8 cellular contexts compared by ENCODE assay signal in genomic region chr2:106885981-106886915, GRCh38. TPM values are rescaled to one million over a fixed set of nuclear protein-coding genes. Genes with fewer than 3 reads are reported as not detected.
A peak's percentile ranks its signal among the peaks of the same experiment; 100 is the strongest.
DNase-seq lines count a peak whose midpoint lies in the region; ATAC-seq and TF ChIP-seq lines count a peak whose summit lies in the region.

ST6GAL2 (minus strand) TSS chr2:106886167; CDS start chr2:106843977, 42,190 bp downstream.

- H3K4me1 ChIP-seq in PC-3 (ENCODE audit: insufficient read depth, low read length): peaks cover 21% of the 10 kb centered on the region
- H3K4me1 ChIP-seq in parathyroid adenoma: no peaks in the 10 kb centered on the region

- peaks cover 30% of the 10 kb centered on the region for H4K20me1 ChIP-seq in PC-3 (ENCODE audit: low read length)

- no peaks in the 10 kb centered on the region for H3F3A ChIP-seq in PC-3 (ENCODE audit: low read length, unreplicated experiment)

- peak; percentile 4 for DNase-seq in EH (ENCODE audit: low read depth)
- DNase-seq in PC-3: peak; percentile 52
- DNase-seq in glomerular visceral epithelial cell (ENCODE audit: extremely low spot score): peak; percentile 62
- no peak for DNase-seq in stimulated activated CD4-positive, alpha-beta T cell treated with anti-CD3 and anti-CD28 coated beads, Interleukin-2, amount 100 ng/mL, for 48 hours
- no peak for DNase-seq in cerebellar cortex (ENCODE audit: low spot score)

- no TSS peak for BruUV-seq in PC-3 (replicated peaks; lab: Mats Ljungman, UMichigan)

- H3K4me2 ChIP-seq in PC-3 (ENCODE audit: low read length) (peak within 1 kb of the TSS; percentile 77), parathyroid adenoma (ENCODE audit: low read length) (peak within 1 kb of the TSS; percentile 65)

- H3K9ac ChIP-seq in PC-3 (ENCODE audit: low read length) (peak within 1 kb of the TSS; percentile 95), parathyroid adenoma (no peak within 1 kb of the TSS)

- POLR2A ChIA-PET in PC-3 (lab: Charles Lee; ENCODE audit: unreplicated experiment): interaction anchor here (0.9 to 1.0 kb wide), 2 partner anchors 119 to 140 kb away, joined by 3 to 4 read pairs; no protein-coding TSS in a partner anchor

- H3K4me3 ChIP-seq in PC-3 (ENCODE audit: low read length): peak within 1 kb of the TSS; percentile 83
- peak within 1 kb of the TSS; percentile 34 for H3K4me3 ChIP-seq in parathyroid adenoma (ENCODE audit: low read depth, low read length)

- H2AFZ ChIP-seq in PC-3 (ENCODE audit: low read length) (peak within 1 kb of the TSS; percentile 82), parathyroid adenoma (peak within 1 kb of the TSS; percentile 28)

- CTCF ChIA-PET in PC-3 (lab: Charles Lee): interaction anchor here (0.6 to 1.5 kb wide), 3 partner anchors 23 to 119 kb away, joined by 3 to 5 read pairs (median 4); no protein-coding TSS in a partner anchor

- ATAC-seq in PC-3 (peak; percentile 57), GM19351 (IDR thresholded peaks at IDR 0.05; ENCODE audit: unreplicated experiment) (no peak), HG03439 (IDR thresholded peaks at IDR 0.05; ENCODE audit: unreplicated experiment) (no peak)

- no peaks in the 10 kb centered on the region for H3K36me3 ChIP-seq in PC-3 (ENCODE audit: low read depth, low read length)
- no peaks in the 10 kb centered on the region for H3K36me3 ChIP-seq in parathyroid adenoma (ENCODE audit: control insufficient read depth, insufficient read depth, low read length)

- H3K27me3 ChIP-seq in PC-3 (ENCODE audit: low read length) (no peaks in the 10 kb centered on the region), parathyroid adenoma (ENCODE audit: control insufficient read depth, insufficient read depth, low read length) (no peaks in the 10 kb centered on the region)

- H3K27ac ChIP-seq in PC-3 (ENCODE audit: low read length) (peak within 1 kb of the TSS; percentile 88), parathyroid adenoma (no peak within 1 kb of the TSS)

- H3K9me3 ChIP-seq in PC-3 (ENCODE audit: low read length) (no peaks in the 10 kb centered on the region), parathyroid adenoma (ENCODE audit: control insufficient read depth, low read length) (no peaks in the 10 kb centered on the region)

- intact Hi-C loops in PC-3 (cut with micrococcal nuclease): loop anchor here (1.0 to 10.0 kb wide), 3 partner anchors 111 to 249 kb away; no protein-coding TSS in a partner anchor

- TF ChIP-seq CTCF in PC-3 (conservative IDR thresholded peaks at IDR 0.05; ENCODE audit: low read depth, low read length) (peak; percentile 37; the same call in 1 of the 2 replicates), parathyroid adenoma (IDR thresholded peaks at IDR 0.05) (no peak)

- H3K79me2 ChIP-seq in PC-3 (ENCODE audit: low read length) (peaks cover 45% of the 10 kb centered on the region), parathyroid adenoma (no peaks in the 10 kb centered on the region)

- H3K9me2 ChIP-seq in PC-3 (replicated peaks; ENCODE audit: low read length): no peaks in the 10 kb centered on the region

RNA-seq across cellular contexts. Expression of gene ST6GAL2, which starts in this region (rescaled TPM):
- 11.4 and 12.6 TPM in 2 replicates for total RNA-seq in PC-3 (2014; rRNA removed)

Comparison
In these comparisons a context has a peak if more than half of its experiments do, and no peak if none do; other contexts are left out.
1. DNase-seq: peak in EH (single experiment), PC-3 (single experiment) and glomerular visceral epithelial cell (single experiment); none in stimulated activated CD4-positive, alpha-beta T cell treated with anti-CD3 and anti-CD28 coated beads, Interleukin-2, amount 100 ng/mL, for 48 hours (0 of 2) and cerebellar cortex (single experiment).